ENCODE assay signal across 14 cellular contexts in the genomic region with DNA sequence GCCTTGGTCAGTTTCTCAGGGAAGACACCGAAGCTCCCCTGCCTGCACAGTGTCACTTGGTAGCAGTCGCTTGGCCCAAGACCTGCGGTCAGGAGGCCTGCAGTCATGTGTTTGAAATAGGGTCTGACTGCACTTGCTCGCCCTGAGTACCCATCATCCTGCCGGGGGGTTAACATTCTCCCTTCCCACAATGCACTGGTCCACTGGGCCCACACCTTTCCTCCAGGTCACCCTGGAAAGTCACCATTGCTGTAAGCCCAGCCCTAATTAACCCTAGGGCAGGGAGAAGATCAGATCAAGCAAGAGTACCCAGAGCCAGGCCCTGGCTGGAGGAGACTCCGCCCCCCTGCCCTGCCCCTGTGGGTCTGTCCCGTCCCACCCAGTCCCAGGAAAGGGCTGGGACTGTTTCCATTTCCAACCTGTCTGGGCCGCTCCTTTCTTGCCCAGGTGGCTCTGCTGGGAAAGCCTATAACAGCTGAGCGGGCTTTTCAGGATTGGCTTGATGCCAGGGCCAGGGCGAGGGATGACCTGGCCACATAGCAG.
A peak's percentile ranks its signal among the peaks of the same experiment; 100 is the strongest.
DNase-seq lines count a peak whose midpoint lies in the region; ATAC-seq, FAIRE-seq and TF ChIP-seq lines count a peak whose summit lies in the region.
"Had no signal": no experiment of that assay in that cellular context is flagged by ENCODE, and none has a peak within 500 bp of the region (broad histone marks: within the 10 kb centered on the region; RNA-seq: fewer than 3 reads in every experiment).

No MANE protein-coding gene starts in this region.

- H3K9me3 ChIP-seq in colonic mucosa (no peaks in the 10 kb centered on the region), HepG2 (ENCODE audit: low read length) (no peaks in the 10 kb centered on the region), transverse colon (no peaks in the 10 kb centered on the region)
- H3K9me3 ChIP-seq: body of pancreas had no signal

- TF ChIP-seq CTCF in colonic mucosa (IDR thresholded peaks at IDR 0.05) (no peak), HepG2 (CRISPR knock-in tag; IDR thresholded peaks at IDR 0.05) (no peak), transverse colon (IDR thresholded peaks at IDR 0.05) (no peak)

- H3K9ac ChIP-seq in colonic mucosa (ENCODE audit: low read depth in 2 of 2, low read length in 2 of 2) (no peak overlapping the region), HepG2 (ENCODE audit: insufficient read depth, low read depth, low read length) (no peak overlapping the region)
- H3K9ac ChIP-seq: KMS-11 had no signal

- no peaks in the 10 kb centered on the region for H3K36me3 ChIP-seq in colonic mucosa
- no peaks in the 10 kb centered on the region for H3K36me3 ChIP-seq in HepG2 (replicated peaks in 1 of 2; ENCODE audit: control insufficient read depth in 1 of 2, insufficient read depth in 2 of 2, low read length in 2 of 2)
- no peaks in the 10 kb centered on the region for H3K36me3 ChIP-seq in transverse colon

- no peak for FAIRE-seq in HepG2 (lab: Jason Lieb, UNC)
- no peak for FAIRE-seq in HTR-8/SVneo (lab: Jason Lieb, UNC)

- no peaks in the 10 kb centered on the region for H3K79me2 ChIP-seq in HepG2 (ENCODE audit: insufficient read depth, low read length)

- no TSS peak for BruUV-seq in HepG2 (replicated peaks; lab: Mats Ljungman, UMichigan)

- DNase-seq in activated effector memory CD4-positive, alpha-beta T cell treated with anti-CD3 and anti-CD28 coated beads, Interleukin-2, amount 50 U/mL, for 16 hours, result peak; percentile 57
- no peak for DNase-seq in activated effector memory CD4-positive, alpha-beta T cell treated with Interleukin-2 at 50 U/mL for 16 hours
- DNase-seq in colonic mucosa (peak; percentile 89), HepG2 (ENCODE audit: low spot score) (no peak), transverse colon (peak; percentile 84), HTR-8/SVneo (ENCODE audit: insufficient read length, low spot score) (no peak)
- DNase-seq: activated CD4-positive, alpha-beta T cell treated with anti-CD3 and anti-CD28 coated beads, Interleukin-2, amount 50 U/mL, for 48 hours; mesendoderm; NCI-H2029 treated with DMSO at 0.1 percent for 48 hours; T1000 had no signal

- intact Hi-C loops in colonic mucosa (cut with DNase I), result no loop called here
- intact Hi-C loops in HepG2 (cut with micrococcal nuclease; ENCODE audit: unreplicated experiment), result no loop called here
- intact Hi-C loops in transverse colon (cut with DNase I; ENCODE audit: low total_unique reads), result no loop called here

- in situ Hi-C loops in HepG2 (cut with HindIII; ENCODE audit: extremely low pct_ligation_motif_present, low pct_unique_long_range_greater_than_20kb), result no loop called here
- in situ Hi-C loops in transverse colon (cut with MboI; ENCODE audit: low pct_ligation_motif_present in 1 of 4, low pct_unique_long_range_greater_than_20kb in 1 of 4, low sequenced_read_pairs in 3 of 4), result no loop called here

- no peak overlapping the region for H3K4me2 ChIP-seq in HepG2 (ENCODE audit: low read depth, low read length)
- H3K4me2 ChIP-seq: KMS-11 had no signal

- ATAC-seq in HepG2 (peak; percentile 16; the same call in 1 of the 3 replicates), HG03108 (IDR thresholded peaks at IDR 0.05; ENCODE audit: unreplicated experiment) (no peak), HG02938 (IDR thresholded peaks at IDR 0.05; ENCODE audit: unreplicated experiment) (no peak)
- ATAC-seq: body of pancreas had no signal

- 59% methylated on average over 9 of the region's 10 CpGs for WGBS in HepG2 (ENCODE audit: low lambda C conversion rate)
- 50 to 74% methylated on average over 1 to 10 of the region's 10 CpGs for WGBS in transverse colon (ENCODE audit: low coverage in 1 of 2), 2 donors

- H3K4me1 ChIP-seq in colonic mucosa, result no peaks in the 10 kb centered on the region
- peaks cover 44% of the 10 kb centered on the region for H3K4me1 ChIP-seq in HepG2 (ENCODE audit: insufficient read depth, low read length)
- peaks cover 10 to 23% (median 15%) of the 10 kb centered on the region in 4 donors for H3K4me1 ChIP-seq in transverse colon

- H3K27ac ChIP-seq in colonic mucosa, result no peak overlapping the region
- no peak overlapping the region for H3K27ac ChIP-seq in HepG2 (ENCODE audit: extremely low read length, insufficient read depth, low read length)
- peak overlapping the region in 3 of 4 donors; percentile 3 to 59 (median 20) for H3K27ac ChIP-seq in transverse colon
- H3K27ac ChIP-seq: body of pancreas, KMS-11 had no signal

- POLR2A ChIA-PET in HepG2 (lab: Yijun Ruan, JAX), result no interaction called here

- TF ChIP-seq POLR2A in HepG2 (IDR thresholded peaks at IDR 0.05; ENCODE audit: insufficient read depth in 1 of 2, low read depth in 2 of 2, low read length in 2 of 2) (no peak), transverse colon (IDR thresholded peaks at IDR 0.05) (no peak)

- TF ChIP-seq EP300 in HepG2 (IDR thresholded peaks at IDR 0.05; ENCODE audit: low read depth in 2 of 2, low read length in 2 of 2) (no peak), HepG2 (CRISPR knock-in tag; IDR thresholded peaks at IDR 0.05; ENCODE audit: borderline replicate concordance) (no peak), transverse colon (IDR thresholded peaks at IDR 0.05; ENCODE audit: low read depth) (no peak)

- CTCF ChIA-PET in HepG2 (lab: Yijun Ruan, JAX; ENCODE audit: low intra/inter-chr PET ratio, low total read pairs), result no interaction called here

- no peaks in the 10 kb centered on the region for H4K20me1 ChIP-seq in HepG2 (ENCODE audit: insufficient read depth, low read length)

- TF ChIP-seq RAD21 in HepG2 (CRISPR knock-in tag; IDR thresholded peaks at IDR 0.05), result no peak

- H3K4me3 ChIP-seq in colonic mucosa (no peak overlapping the region), HepG2 (replicated peaks in 1 of 3; ENCODE audit: insufficient read depth in 1 of 3, low read depth in 2 of 3, low read length in 3 of 3) (no peak overlapping the region), transverse colon (no peak overlapping the region)
- H3K4me3 ChIP-seq: body of pancreas had no signal

- no peak overlapping the region for H2AFZ ChIP-seq in HepG2 (ENCODE audit: low read length)

- H3K27me3 ChIP-seq in colonic mucosa (no peaks in the 10 kb centered on the region), HepG2 (ENCODE audit: control insufficient read depth in 1 of 2, insufficient read depth in 2 of 2, low read length in 2 of 2) (peaks cover 0 to 22% of the 10 kb centered on the region in 2 experiments; a peak in 3 of 5 replicates), transverse colon (no peaks in the 10 kb centered on the region)
- H3K27me3 ChIP-seq: body of pancreas had no signal

TF ChIP-seq in HepG2, 621 proteins besides CTCF, POLR2A, EP300 and RAD21:
- TF ChIP-seq RBAK (CRISPR knock-in tag; IDR thresholded peaks at IDR 0.05) (no peak), TFAP4 (IDR thresholded peaks at IDR 0.05; ENCODE audit: borderline replicate concordance, low read depth) (no peak), ZNF17 (CRISPR knock-in tag; IDR thresholded peaks at IDR 0.05) (no peak), RXRA (CRISPR knock-in tag; IDR thresholded peaks at IDR 0.05) (no peak)
- TF ChIP-seq, protein P1, sequence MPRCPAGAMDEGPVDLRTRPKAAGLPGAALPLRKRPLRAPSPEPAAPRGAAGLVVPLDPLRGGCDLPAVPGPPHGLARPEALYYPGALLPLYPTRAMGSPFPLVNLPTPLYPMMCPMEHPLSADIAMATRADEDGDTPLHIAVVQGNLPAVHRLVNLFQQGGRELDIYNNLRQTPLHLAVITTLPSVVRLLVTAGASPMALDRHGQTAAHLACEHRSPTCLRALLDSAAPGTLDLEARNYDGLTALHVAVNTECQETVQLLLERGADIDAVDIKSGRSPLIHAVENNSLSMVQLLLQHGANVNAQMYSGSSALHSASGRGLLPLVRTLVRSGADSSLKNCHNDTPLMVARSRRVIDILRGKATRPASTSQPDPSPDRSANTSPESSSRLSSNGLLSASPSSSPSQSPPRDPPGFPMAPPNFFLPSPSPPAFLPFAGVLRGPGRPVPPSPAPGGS (CRISPR knock-in tag; IDR thresholded peaks at IDR 0.05), result no peak

Comparison
In these comparisons a context has a peak if more than half of its experiments do, and no peak if none do; other contexts are left out.
1. DNase-seq: peak in activated effector memory CD4-positive, alpha-beta T cell treated with anti-CD3 and anti-CD28 coated beads, Interleukin-2, amount 50 U/mL, for 16 hours (single experiment), colonic mucosa (single experiment) and transverse colon (single experiment); none in activated effector memory CD4-positive, alpha-beta T cell treated with Interleukin-2 at 50 U/mL for 16 hours (single experiment), HepG2 (single experiment) and HTR-8/SVneo (single experiment).
2. H3K27ac ChIP-seq: peak in transverse colon (3 of 4); none in colonic mucosa (single experiment) and HepG2 (single experiment).